Comparison of ENCODE assay signal across 1 cellular context in the genomic region with DNA sequence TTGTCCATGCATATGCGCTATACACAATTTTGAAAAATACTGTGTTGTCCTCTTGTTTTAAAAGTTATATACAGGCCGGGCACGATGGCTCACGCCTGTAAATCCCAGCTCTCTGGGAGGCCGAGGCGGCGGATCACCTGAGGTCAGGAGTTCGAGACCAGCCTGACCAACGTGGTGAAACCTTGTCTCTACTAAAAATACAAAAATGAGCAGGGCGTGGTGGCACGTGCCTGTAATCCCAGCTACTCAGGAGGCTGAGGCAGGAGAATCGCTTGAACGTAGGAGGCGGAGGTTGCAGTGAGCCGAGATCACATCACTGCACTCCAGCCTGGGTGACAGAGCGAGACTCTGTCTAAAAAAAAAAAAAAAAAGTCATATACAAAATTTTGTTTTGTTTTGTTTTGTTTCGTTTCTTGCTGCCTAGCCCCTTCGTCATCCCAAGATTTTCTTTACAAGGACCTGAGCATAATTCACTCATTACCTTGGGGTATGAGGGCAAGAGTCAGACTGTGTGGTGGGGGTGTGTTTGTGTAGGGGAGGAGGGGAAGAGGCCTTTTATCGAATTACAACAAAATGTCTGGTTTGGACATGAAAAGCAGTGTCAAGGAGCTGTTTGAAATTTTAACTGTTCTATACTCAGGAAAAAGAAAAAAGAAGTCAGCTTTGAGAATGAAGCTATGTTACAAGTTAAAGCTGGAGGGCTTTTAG.
TF ChIP-seq lines count a peak whose summit lies in the region.
"Not testable (repeated sequence)": the region's sequence is repeated elsewhere in the genome, so short reads cannot be mapped to it uniquely, and the experiment has no call there.

No MANE protein-coding gene starts in this region.

TF ChIP-seq in K562, 482 proteins besides CTCF, POLR2A, EP300 and RAD21:
- peak; percentile 45 for TF ChIP-seq MEIS2 (IDR thresholded peaks at IDR 0.05; ENCODE audit: partially characterized antibody)
- TF ChIP-seq, protein P1, sequence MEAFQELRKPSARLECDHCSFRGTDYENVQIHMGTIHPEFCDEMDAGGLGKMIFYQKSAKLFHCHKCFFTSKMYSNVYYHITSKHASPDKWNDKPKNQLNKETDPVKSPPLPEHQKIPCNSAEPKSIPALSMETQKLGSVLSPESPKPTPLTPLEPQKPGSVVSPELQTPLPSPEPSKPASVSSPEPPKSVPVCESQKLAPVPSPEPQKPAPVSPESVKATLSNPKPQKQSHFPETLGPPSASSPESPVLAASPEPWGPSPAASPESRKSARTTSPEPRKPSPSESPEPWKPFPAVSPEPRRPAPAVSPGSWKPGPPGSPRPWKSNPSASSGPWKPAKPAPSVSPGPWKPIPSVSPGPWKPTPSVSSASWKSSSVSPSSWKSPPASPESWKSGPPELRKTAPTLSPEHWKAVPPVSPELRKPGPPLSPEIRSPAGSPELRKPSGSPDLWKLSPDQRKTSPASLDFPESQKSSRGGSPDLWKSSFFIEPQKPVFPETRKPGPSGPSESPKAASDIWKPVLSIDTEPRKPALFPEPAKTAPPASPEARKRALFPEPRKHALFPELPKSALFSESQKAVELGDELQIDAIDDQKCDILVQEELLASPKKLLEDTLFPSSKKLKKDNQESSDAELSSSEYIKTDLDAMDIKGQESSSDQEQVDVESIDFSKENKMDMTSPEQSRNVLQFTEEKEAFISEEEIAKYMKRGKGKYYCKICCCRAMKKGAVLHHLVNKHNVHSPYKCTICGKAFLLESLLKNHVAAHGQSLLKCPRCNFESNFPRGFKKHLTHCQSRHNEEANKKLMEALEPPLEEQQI (IDR thresholded peaks at IDR 0.05): 0 out of 2 replicates have a peak, but pooled peaks have one; percentile 27
- TF ChIP-seq, protein P2, sequence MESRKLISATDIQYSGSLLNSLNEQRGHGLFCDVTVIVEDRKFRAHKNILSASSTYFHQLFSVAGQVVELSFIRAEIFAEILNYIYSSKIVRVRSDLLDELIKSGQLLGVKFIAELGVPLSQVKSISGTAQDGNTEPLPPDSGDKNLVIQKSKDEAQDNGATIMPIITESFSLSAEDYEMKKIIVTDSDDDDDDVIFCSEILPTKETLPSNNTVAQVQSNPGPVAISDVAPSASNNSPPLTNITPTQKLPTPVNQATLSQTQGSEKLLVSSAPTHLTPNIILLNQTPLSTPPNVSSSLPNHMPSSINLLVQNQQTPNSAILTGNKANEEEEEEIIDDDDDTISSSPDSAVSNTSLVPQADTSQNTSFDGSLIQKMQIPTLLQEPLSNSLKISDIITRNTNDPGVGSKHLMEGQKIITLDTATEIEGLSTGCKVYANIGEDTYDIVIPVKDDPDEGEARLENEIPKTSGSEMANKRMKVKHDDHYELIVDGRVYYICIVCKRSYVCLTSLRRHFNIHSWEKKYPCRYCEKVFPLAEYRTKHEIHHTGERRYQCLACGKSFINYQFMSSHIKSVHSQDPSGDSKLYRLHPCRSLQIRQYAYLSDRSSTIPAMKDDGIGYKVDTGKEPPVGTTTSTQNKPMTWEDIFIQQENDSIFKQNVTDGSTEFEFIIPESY (CRISPR knock-in tag; IDR thresholded peaks at IDR 0.05): peak; percentile 58; the same call in 1 of the 2 replicates
- peak; percentile 31; the same call in 1 of the 2 replicates for TF ChIP-seq EP400 (IDR thresholded peaks at IDR 0.05)
- peak; percentile 30; the same call in 1 of the 2 replicates for TF ChIP-seq RAD51 (IDR thresholded peaks at IDR 0.05; ENCODE audit: borderline replicate concordance, low read depth)
- peak; percentile 72; the same call in 1 of the 2 replicates for TF ChIP-seq NFRKB (IDR thresholded peaks at IDR 0.05; ENCODE audit: low read depth)
- peak; percentile 57 for TF ChIP-seq DPF2 (IDR thresholded peaks at IDR 0.05)
- TF ChIP-seq PHF20 (IDR thresholded peaks at IDR 0.05; ENCODE audit: partially characterized antibody): peak; percentile 49
- TF ChIP-seq TBL1XR1 (IDR thresholded peaks at IDR 0.05; ENCODE audit: low read length in 2 of 2): 0 out of 4 replicates have a peak, but pooled peaks of 1 of the 2 experiments have one; percentile 36
- TF ChIP-seq ARNT (IDR thresholded peaks at IDR 0.05): 0 out of 4 replicates have a peak, but pooled peaks of 1 of the 2 experiments have one; percentile 17
- TF ChIP-seq, protein P3, sequence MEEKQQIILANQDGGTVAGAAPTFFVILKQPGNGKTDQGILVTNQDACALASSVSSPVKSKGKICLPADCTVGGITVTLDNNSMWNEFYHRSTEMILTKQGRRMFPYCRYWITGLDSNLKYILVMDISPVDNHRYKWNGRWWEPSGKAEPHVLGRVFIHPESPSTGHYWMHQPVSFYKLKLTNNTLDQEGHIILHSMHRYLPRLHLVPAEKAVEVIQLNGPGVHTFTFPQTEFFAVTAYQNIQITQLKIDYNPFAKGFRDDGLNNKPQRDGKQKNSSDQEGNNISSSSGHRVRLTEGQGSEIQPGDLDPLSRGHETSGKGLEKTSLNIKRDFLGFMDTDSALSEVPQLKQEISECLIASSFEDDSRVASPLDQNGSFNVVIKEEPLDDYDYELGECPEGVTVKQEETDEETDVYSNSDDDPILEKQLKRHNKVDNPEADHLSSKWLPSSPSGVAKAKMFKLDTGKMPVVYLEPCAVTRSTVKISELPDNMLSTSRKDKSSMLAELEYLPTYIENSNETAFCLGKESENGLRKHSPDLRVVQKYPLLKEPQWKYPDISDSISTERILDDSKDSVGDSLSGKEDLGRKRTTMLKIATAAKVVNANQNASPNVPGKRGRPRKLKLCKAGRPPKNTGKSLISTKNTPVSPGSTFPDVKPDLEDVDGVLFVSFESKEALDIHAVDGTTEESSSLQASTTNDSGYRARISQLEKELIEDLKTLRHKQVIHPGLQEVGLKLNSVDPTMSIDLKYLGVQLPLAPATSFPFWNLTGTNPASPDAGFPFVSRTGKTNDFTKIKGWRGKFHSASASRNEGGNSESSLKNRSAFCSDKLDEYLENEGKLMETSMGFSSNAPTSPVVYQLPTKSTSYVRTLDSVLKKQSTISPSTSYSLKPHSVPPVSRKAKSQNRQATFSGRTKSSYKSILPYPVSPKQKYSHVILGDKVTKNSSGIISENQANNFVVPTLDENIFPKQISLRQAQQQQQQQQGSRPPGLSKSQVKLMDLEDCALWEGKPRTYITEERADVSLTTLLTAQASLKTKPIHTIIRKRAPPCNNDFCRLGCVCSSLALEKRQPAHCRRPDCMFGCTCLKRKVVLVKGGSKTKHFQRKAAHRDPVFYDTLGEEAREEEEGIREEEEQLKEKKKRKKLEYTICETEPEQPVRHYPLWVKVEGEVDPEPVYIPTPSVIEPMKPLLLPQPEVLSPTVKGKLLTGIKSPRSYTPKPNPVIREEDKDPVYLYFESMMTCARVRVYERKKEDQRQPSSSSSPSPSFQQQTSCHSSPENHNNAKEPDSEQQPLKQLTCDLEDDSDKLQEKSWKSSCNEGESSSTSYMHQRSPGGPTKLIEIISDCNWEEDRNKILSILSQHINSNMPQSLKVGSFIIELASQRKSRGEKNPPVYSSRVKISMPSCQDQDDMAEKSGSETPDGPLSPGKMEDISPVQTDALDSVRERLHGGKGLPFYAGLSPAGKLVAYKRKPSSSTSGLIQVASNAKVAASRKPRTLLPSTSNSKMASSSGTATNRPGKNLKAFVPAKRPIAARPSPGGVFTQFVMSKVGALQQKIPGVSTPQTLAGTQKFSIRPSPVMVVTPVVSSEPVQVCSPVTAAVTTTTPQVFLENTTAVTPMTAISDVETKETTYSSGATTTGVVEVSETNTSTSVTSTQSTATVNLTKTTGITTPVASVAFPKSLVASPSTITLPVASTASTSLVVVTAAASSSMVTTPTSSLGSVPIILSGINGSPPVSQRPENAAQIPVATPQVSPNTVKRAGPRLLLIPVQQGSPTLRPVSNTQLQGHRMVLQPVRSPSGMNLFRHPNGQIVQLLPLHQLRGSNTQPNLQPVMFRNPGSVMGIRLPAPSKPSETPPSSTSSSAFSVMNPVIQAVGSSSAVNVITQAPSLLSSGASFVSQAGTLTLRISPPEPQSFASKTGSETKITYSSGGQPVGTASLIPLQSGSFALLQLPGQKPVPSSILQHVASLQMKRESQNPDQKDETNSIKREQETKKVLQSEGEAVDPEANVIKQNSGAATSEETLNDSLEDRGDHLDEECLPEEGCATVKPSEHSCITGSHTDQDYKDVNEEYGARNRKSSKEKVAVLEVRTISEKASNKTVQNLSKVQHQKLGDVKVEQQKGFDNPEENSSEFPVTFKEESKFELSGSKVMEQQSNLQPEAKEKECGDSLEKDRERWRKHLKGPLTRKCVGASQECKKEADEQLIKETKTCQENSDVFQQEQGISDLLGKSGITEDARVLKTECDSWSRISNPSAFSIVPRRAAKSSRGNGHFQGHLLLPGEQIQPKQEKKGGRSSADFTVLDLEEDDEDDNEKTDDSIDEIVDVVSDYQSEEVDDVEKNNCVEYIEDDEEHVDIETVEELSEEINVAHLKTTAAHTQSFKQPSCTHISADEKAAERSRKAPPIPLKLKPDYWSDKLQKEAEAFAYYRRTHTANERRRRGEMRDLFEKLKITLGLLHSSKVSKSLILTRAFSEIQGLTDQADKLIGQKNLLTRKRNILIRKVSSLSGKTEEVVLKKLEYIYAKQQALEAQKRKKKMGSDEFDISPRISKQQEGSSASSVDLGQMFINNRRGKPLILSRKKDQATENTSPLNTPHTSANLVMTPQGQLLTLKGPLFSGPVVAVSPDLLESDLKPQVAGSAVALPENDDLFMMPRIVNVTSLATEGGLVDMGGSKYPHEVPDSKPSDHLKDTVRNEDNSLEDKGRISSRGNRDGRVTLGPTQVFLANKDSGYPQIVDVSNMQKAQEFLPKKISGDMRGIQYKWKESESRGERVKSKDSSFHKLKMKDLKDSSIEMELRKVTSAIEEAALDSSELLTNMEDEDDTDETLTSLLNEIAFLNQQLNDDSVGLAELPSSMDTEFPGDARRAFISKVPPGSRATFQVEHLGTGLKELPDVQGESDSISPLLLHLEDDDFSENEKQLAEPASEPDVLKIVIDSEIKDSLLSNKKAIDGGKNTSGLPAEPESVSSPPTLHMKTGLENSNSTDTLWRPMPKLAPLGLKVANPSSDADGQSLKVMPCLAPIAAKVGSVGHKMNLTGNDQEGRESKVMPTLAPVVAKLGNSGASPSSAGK (IDR thresholded peaks at IDR 0.05): peak; percentile 77
- peak; percentile 57 for TF ChIP-seq L3MBTL2 (IDR thresholded peaks at IDR 0.05)
- TF ChIP-seq, protein P4, sequence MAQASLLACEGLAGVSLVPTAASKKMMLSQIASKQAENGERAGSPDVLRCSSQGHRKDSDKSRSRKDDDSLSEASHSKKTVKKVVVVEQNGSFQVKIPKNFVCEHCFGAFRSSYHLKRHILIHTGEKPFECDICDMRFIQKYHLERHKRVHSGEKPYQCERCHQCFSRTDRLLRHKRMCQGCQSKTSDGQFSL (CRISPR knock-in tag; IDR thresholded peaks at IDR 0.05): not testable (repeated sequence)
- TF ChIP-seq, protein P4 (tag; IDR thresholded peaks at IDR 0.05): 0 out of 4 replicates have a peak, but pooled peaks of 1 of the 2 experiments have one; percentile 25
- TF ChIP-seq, protein P5, sequence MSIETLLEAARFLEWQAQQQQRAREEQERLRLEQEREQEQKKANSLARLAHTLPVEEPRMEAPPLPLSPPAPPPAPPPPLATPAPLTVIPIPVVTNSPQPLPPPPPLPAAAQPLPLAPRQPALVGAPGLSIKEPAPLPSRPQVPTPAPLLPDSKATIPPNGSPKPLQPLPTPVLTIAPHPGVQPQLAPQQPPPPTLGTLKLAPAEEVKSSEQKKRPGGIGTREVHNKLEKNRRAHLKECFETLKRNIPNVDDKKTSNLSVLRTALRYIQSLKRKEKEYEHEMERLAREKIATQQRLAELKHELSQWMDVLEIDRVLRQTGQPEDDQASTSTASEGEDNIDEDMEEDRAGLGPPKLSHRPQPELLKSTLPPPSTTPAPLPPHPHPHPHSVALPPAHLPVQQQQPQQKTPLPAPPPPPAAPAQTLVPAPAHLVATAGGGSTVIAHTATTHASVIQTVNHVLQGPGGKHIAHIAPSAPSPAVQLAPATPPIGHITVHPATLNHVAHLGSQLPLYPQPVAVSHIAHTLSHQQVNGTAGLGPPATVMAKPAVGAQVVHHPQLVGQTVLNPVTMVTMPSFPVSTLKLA (conservative IDR thresholded peaks at IDR 0.05): 0 out of 4 replicates have a peak, but pooled peaks of 1 of the 2 experiments have one; percentile 25
- TF ChIP-seq, protein P6, sequence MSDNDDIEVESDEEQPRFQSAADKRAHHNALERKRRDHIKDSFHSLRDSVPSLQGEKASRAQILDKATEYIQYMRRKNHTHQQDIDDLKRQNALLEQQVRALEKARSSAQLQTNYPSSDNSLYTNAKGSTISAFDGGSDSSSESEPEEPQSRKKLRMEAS (CRISPR knock-in tag; IDR thresholded peaks at IDR 0.05): peak; percentile 66
- TF ChIP-seq MYC (IDR thresholded peaks at IDR 0.05; ENCODE audit: low read depth, low read length): 0 out of 2 replicates have a peak, but pooled peaks have one; percentile 12
- TF ChIP-seq MYC (CRISPR knock-in tag; IDR thresholded peaks at IDR 0.05; ENCODE audit: borderline replicate concordance, low read depth); NR2C2 (CRISPR knock-in tag; IDR thresholded peaks at IDR 0.05); TEAD4 (CRISPR knock-in tag; IDR thresholded peaks at IDR 0.05; ENCODE audit: borderline replicate concordance): not testable (repeated sequence)
- TF ChIP-seq KDM1A (IDR thresholded peaks at IDR 0.05): peak; percentile 59 to 66; a peak in 3 of 4 replicates
- peak; percentile 76; the same call in 1 of the 2 replicates for TF ChIP-seq ADNP (tag; IDR thresholded peaks at IDR 0.05)
- 0 out of 2 replicates have a peak, but pooled peaks have one; percentile 29 for TF ChIP-seq NR2C2 (tag; IDR thresholded peaks at IDR 0.05)
- peak; percentile 24; the same call in 1 of the 2 replicates for TF ChIP-seq CBFA2T3 (IDR thresholded peaks at IDR 0.05)
- peak; percentile 68; the same call in 1 of the 2 replicates for TF ChIP-seq BCOR (IDR thresholded peaks at IDR 0.05)
- peak; percentile 20 for TF ChIP-seq BRD9 (IDR thresholded peaks at IDR 0.05; ENCODE audit: low read depth, partially characterized antibody)
- TF ChIP-seq CHD4 (IDR thresholded peaks at IDR 0.05; ENCODE audit: insufficient read depth, insufficient replicate concordance, low read depth, low read length, poor library complexity, severe bottlenecking): peak; percentile 77
- TF ChIP-seq HDAC3 (IDR thresholded peaks at IDR 0.05; ENCODE audit: borderline replicate concordance, partially characterized antibody): peak; percentile 8
- TF ChIP-seq SMAD4 (CRISPR knock-in tag; conservative IDR thresholded peaks at IDR 0.05): 0 out of 2 replicates have a peak, but pooled peaks have one; percentile 29
- TF ChIP-seq, protein P7, sequence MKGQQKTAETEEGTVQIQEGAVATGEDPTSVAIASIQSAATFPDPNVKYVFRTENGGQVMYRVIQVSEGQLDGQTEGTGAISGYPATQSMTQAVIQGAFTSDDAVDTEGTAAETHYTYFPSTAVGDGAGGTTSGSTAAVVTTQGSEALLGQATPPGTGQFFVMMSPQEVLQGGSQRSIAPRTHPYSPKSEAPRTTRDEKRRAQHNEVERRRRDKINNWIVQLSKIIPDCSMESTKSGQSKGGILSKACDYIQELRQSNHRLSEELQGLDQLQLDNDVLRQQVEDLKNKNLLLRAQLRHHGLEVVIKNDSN (CRISPR knock-in tag; IDR thresholded peaks at IDR 0.05): 0 out of 2 replicates have a peak, but pooled peaks have one; percentile 26
- 0 out of 2 replicates have a peak, but pooled peaks have one; percentile 3 for TF ChIP-seq TEAD4 (IDR thresholded peaks at IDR 0.05; ENCODE audit: low read length)
